1 cellular context compared by ENCODE assay signal in genomic region chr19:4506449-4507149, GRCh38.
A peak's percentile ranks its signal among the peaks of the same experiment; 100 is the strongest.
TF ChIP-seq lines count a peak whose summit lies in the region.

No MANE protein-coding gene starts in this region.

TF ChIP-seq in endothelial cell of umbilical vein, 7 proteins besides CTCF, POLR2A, EP300 and RAD21:
- TF ChIP-seq EZH2 (IDR thresholded peaks at IDR 0.05; ENCODE audit: borderline replicate concordance, low read depth, low read length, severe bottlenecking) (no peak), MAX (IDR thresholded peaks at IDR 0.05; ENCODE audit: insufficient read depth, insufficient read length) (no peak), POLR2AphosphoS5 (IDR thresholded peaks at IDR 0.05; ENCODE audit: insufficient read depth, low read depth, low read length) (peak; percentile 31), FOS (IDR thresholded peaks at IDR 0.05; ENCODE audit: borderline replicate concordance, insufficient read depth, low read length) (peak; percentile 88), GATA2 (IDR thresholded peaks at IDR 0.05; ENCODE audit: insufficient read depth, insufficient read length, low read depth, low read length) (no peak), JUN (IDR thresholded peaks at IDR 0.05; ENCODE audit: borderline replicate concordance, insufficient read depth, insufficient read length, low read depth) (peak; percentile 63), MYC (IDR thresholded peaks at IDR 0.05; ENCODE audit: low read depth, low read length) (no peak)
